ENCODE assay signal across 10 cellular contexts in the genomic region with DNA sequence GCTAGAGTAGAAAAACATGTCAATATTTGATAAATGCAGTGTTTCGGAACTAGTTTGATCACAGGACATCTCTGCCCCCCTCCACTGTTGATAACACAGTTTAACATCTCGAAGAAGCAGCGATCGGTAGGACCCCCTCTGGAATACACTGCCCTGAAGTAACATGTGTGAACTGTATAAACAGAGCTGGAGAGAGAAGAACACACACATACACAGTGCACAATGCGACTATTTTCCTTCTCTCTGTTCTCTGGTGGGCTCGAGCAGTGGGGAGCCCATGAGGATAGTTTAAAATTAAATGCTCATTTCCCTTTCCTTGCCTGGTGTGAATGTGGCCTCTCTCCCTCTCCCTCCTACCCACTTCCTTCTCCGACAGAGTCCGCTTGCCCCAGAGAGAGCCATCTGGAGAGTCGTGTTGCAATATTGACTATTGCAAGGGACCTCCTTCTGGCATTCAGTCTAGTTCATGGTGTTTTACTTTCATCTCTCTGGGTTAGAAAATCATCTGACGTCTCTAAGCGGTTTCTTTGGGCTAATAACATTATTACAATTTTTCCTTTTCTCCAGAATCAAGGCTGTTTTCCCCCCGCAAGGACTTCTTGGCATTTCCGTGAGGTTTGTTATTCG. TPM values are rescaled to one million over a fixed set of nuclear protein-coding genes. Genes with fewer than 3 reads are reported as not detected.
DNase-seq lines count a peak whose midpoint lies in the region; ATAC-seq and TF ChIP-seq lines count a peak whose summit lies in the region.
"Had no signal": no experiment of that assay in that cellular context is flagged by ENCODE, and none has a peak within 500 bp of the region (broad histone marks: within the 10 kb centered on the region; RNA-seq: fewer than 3 reads in every experiment).

No MANE protein-coding gene starts in this region.

- in situ Hi-C loops in gastrocnemius medialis (cut with MboI; ENCODE audit: low sequenced_read_pairs in 4 of 4) = loop anchor here in 1 of 4 donors (25.0 kb wide), 1 partner anchor 212 kb away; no protein-coding TSS in a partner anchor

- H3K4me3 Mint-ChIP-seq in stimulated activated memory B cell treated with anti-CD40 and anti-IgM and Interleukin-4, amounts not matched to agents 10 μg/mL and 1 μg/mL and 100 μg/mL, for 72 hours = no peak overlapping the region
- H3K4me3 Mint-ChIP-seq: activated naive CD8-positive, alpha-beta T cell treated with anti-CD3 and anti-CD28 coated beads, Interleukin-2, amount 10 ng/mL, durations not matched to agents 7 days and 5 days; IgD-negative memory B cell had no signal

- intact Hi-C loops in gastrocnemius medialis (cut with DNase I; ENCODE audit: low total_unique reads) = no loop called here
- intact Hi-C loops in thyroid gland (cut with DNase I) = no loop called here

- H3K4me3 ChIP-seq in gastroesophageal sphincter (no peak overlapping the region), gastrocnemius medialis (no peak overlapping the region), thyroid gland (replicated peaks in 1 of 3) (no peak overlapping the region)

- no peaks in the 10 kb centered on the region for H3K36me3 Mint-ChIP-seq in stimulated activated memory B cell treated with anti-CD40 and anti-IgM and Interleukin-4, amounts not matched to agents 10 μg/mL and 1 μg/mL and 100 μg/mL, for 72 hours
- H3K36me3 Mint-ChIP-seq: activated naive CD8-positive, alpha-beta T cell treated with anti-CD3 and anti-CD28 coated beads, Interleukin-2, amount 10 ng/mL, durations not matched to agents 7 days and 5 days had no signal

- H3K4me1 Mint-ChIP-seq in stimulated activated memory B cell treated with anti-CD40 and anti-IgM and Interleukin-4, amounts not matched to agents 10 μg/mL and 1 μg/mL and 100 μg/mL, for 72 hours = no peaks in the 10 kb centered on the region
- H3K4me1 Mint-ChIP-seq: activated naive CD8-positive, alpha-beta T cell treated with anti-CD3 and anti-CD28 coated beads, Interleukin-2, amount 10 ng/mL, durations not matched to agents 7 days and 5 days; IgD-negative memory B cell had no signal

- no peaks in the 10 kb centered on the region for H3K9me3 Mint-ChIP-seq in stimulated activated memory B cell treated with anti-CD40 and anti-IgM and Interleukin-4, amounts not matched to agents 10 μg/mL and 1 μg/mL and 100 μg/mL, for 72 hours
- H3K9me3 Mint-ChIP-seq: activated naive CD8-positive, alpha-beta T cell treated with anti-CD3 and anti-CD28 coated beads, Interleukin-2, amount 10 ng/mL, durations not matched to agents 7 days and 5 days; IgD-negative memory B cell had no signal

- H3K27ac Mint-ChIP-seq in stimulated activated memory B cell treated with anti-CD40 and anti-IgM and Interleukin-4, amounts not matched to agents 10 μg/mL and 1 μg/mL and 100 μg/mL, for 72 hours = no peak overlapping the region
- H3K27ac Mint-ChIP-seq: activated naive CD8-positive, alpha-beta T cell treated with anti-CD3 and anti-CD28 coated beads, Interleukin-2, amount 10 ng/mL, durations not matched to agents 7 days and 5 days; IgD-negative memory B cell had no signal

- H3K36me3 ChIP-seq in gastroesophageal sphincter (no peaks in the 10 kb centered on the region), gastrocnemius medialis (no peaks in the 10 kb centered on the region), thyroid gland (no peaks in the 10 kb centered on the region)

- H3K27ac ChIP-seq in gastroesophageal sphincter (peak overlapping the region in 3 of 4 donors; percentile 31 to 42 (median 42)), gastrocnemius medialis (peak overlapping the region; percentile 47 to 57 (median 52)), thyroid gland (no peak overlapping the region)

- no peaks in the 10 kb centered on the region for H3K9me3 ChIP-seq in gastroesophageal sphincter
- H3K9me3 ChIP-seq in gastrocnemius medialis = no peaks in the 10 kb centered on the region
- H3K9me3 ChIP-seq in thyroid gland = no peaks in the 10 kb centered on the region

- peaks cover 19% of the 10 kb centered on the region for H3K27me3 Mint-ChIP-seq in stimulated activated memory B cell treated with anti-CD40 and anti-IgM and Interleukin-4, amounts not matched to agents 10 μg/mL and 1 μg/mL and 100 μg/mL, for 72 hours

- peak; percentile 84 for ATAC-seq in gastroesophageal sphincter
- ATAC-seq in gastrocnemius medialis = peak; percentile 80 to 88
- no peak for ATAC-seq in GM18873 (IDR thresholded peaks at IDR 0.05; ENCODE audit: low FRiP score, unreplicated experiment)
- ATAC-seq in GM21737 (IDR thresholded peaks at IDR 0.05; ENCODE audit: unreplicated experiment) = no peak
- ATAC-seq in stimulated activated memory B cell treated with anti-CD40 and anti-IgM and Interleukin-4, amounts not matched to agents 10 μg/mL and 1 μg/mL and 100 μg/mL, for 72 hours = no peak

- TF ChIP-seq CTCF in gastroesophageal sphincter (IDR thresholded peaks at IDR 0.05) (no peak), gastrocnemius medialis (IDR thresholded peaks at IDR 0.05 in 4 of 5, conservative IDR thresholded peaks at IDR 0.05 in 1 of 5) (no peak), thyroid gland (IDR thresholded peaks at IDR 0.05) (no peak)

- no peak for TF ChIP-seq POLR2A in gastroesophageal sphincter (IDR thresholded peaks at IDR 0.05)
- no peak for TF ChIP-seq POLR2A in gastrocnemius medialis (IDR thresholded peaks at IDR 0.05)
- TF ChIP-seq POLR2A in thyroid gland (IDR thresholded peaks at IDR 0.05) = no peak

- H3K4me1 ChIP-seq in gastroesophageal sphincter (peaks cover 0 to 14% (median 0%) of the 10 kb centered on the region in 3 donors), gastrocnemius medialis (peaks cover 0 to 2% of the 10 kb centered on the region in 2 donors), thyroid gland (no peaks in the 10 kb centered on the region)

- DNase-seq in DMS 273 treated with DMSO at 0.1 percent for 48 hours (lab: John Stamatoyannopoulos, UW) (peak; percentile 12), NCI-H69 (lab: John Stamatoyannopoulos, UW) (peak; percentile 90), gastrocnemius medialis (peak; percentile 26 to 43), thyroid gland (no peak)
- DNase-seq: activated naive CD8-positive, alpha-beta T cell treated with anti-CD3 and anti-CD28 coated beads, Interleukin-2, amount 10 ng/mL, durations not matched to agents 7 days and 5 days had no signal

- no peaks in the 10 kb centered on the region for H3K27me3 ChIP-seq in gastroesophageal sphincter
- no peaks in the 10 kb centered on the region for H3K27me3 ChIP-seq in gastrocnemius medialis
- H3K27me3 ChIP-seq in thyroid gland = no peaks in the 10 kb centered on the region

- 44% methylated on average over 7 to 11 of the region's 14 CpGs for WGBS in gastroesophageal sphincter (ENCODE audit: low coverage in 1 of 2), 2 donors
- WGBS in thyroid gland, 2 donors = 53 to 55% methylated on average over 14 of the region's 14 CpGs

- no peak for TF ChIP-seq EP300 in gastroesophageal sphincter (IDR thresholded peaks at IDR 0.05)

RNA-seq across cellular contexts. Expression of gene BARX2, which starts 51.6 kb away (rescaled TPM):
- total RNA-seq in gastroesophageal sphincter (1 to 10 TPM in 1 of 4 donors, not detected in 3; 2.1 TPM), gastrocnemius medialis (1 to 10 TPM in 2 of 4 donors, not detected in 2; 1.2 to 4.4 TPM), thyroid gland (under 1 TPM in 2 of 4 donors, not detected in 2; 0.49 to 0.78 TPM)
- total RNA-seq: activated naive CD8-positive, alpha-beta T cell treated with anti-CD3 and anti-CD28 coated beads, Interleukin-2, amount 10 ng/mL, durations not matched to agents 7 days and 5 days had no signal

Comparison
In these comparisons a context has a peak if more than half of its experiments do, and no peak if none do; other contexts are left out.
1. DNase-seq: peak in DMS 273 treated with DMSO at 0.1 percent for 48 hours (single experiment), NCI-H69 (single experiment) and gastrocnemius medialis (2 of 2); none in thyroid gland (0 of 2).
2. ATAC-seq: peak in gastroesophageal sphincter (single experiment) and gastrocnemius medialis (2 of 2); none in GM18873 (single experiment), GM21737 (single experiment) and stimulated activated memory B cell treated with anti-CD40 and anti-IgM and Interleukin-4, amounts not matched to agents 10 μg/mL and 1 μg/mL and 100 μg/mL, for 72 hours (single experiment).
3. H3K27ac ChIP-seq: peak in gastroesophageal sphincter (3 of 4) and gastrocnemius medialis (4 of 4); none in thyroid gland (0 of 3).